Comparison of ENCODE assay signal across 8 cellular contexts in genomic region chr1:32062867-32063230, GRCh38. TPM values are rescaled to one million over a fixed set of nuclear protein-coding genes. Genes with fewer than 3 reads are reported as not detected.
DNase-seq lines count a peak whose midpoint lies in the region; ATAC-seq and TF ChIP-seq lines count a peak whose summit lies in the region.

No MANE protein-coding gene starts in this region.

- H3K27me3 ChIP-seq in lower lobe of right lung (ENCODE audit: low read depth) = no peaks in the 10 kb centered on the region
- no peaks in the 10 kb centered on the region for H3K27me3 ChIP-seq in transverse colon

- H3K9me3 ChIP-seq in lower lobe of right lung = no peaks in the 10 kb centered on the region
- no peaks in the 10 kb centered on the region for H3K9me3 ChIP-seq in transverse colon
- no peaks in the 10 kb centered on the region for H3K9me3 ChIP-seq in mucosa of descending colon

- H3K36me3 ChIP-seq in lower lobe of right lung (peaks cover 41% of the 10 kb centered on the region), transverse colon (peaks cover 0 to 30% (median 14%) of the 10 kb centered on the region in 4 donors), mucosa of descending colon (ENCODE audit: low read depth) (peaks cover 5% of the 10 kb centered on the region)

- no peaks in the 10 kb centered on the region for H3K9me3 Mint-ChIP-seq in activated naive CD4-positive, alpha-beta T cell treated with anti-CD3 and anti-CD28 coated beads, Interleukin-2, amount 50 U/mL, for 24 hours
- no peaks in the 10 kb centered on the region for H3K9me3 Mint-ChIP-seq in activated naive CD8-positive, alpha-beta T cell treated with anti-CD3 and anti-CD28 coated beads, Interleukin-2, amount 50 U/mL, for 24 hours

- H3K27me3 Mint-ChIP-seq in activated naive CD4-positive, alpha-beta T cell treated with anti-CD3 and anti-CD28 coated beads, Interleukin-2, amount 50 U/mL, for 24 hours = no peaks in the 10 kb centered on the region
- H3K27me3 Mint-ChIP-seq in activated naive CD8-positive, alpha-beta T cell treated with anti-CD3 and anti-CD28 coated beads, Interleukin-2, amount 50 U/mL, for 24 hours = no peaks in the 10 kb centered on the region

- peak overlapping the region; percentile 85 for H3K27ac Mint-ChIP-seq in activated naive CD4-positive, alpha-beta T cell treated with anti-CD3 and anti-CD28 coated beads, Interleukin-2, amount 50 U/mL, for 24 hours
- peak overlapping the region; percentile 65 for H3K27ac Mint-ChIP-seq in activated naive CD8-positive, alpha-beta T cell treated with anti-CD3 and anti-CD28 coated beads, Interleukin-2, amount 50 U/mL, for 24 hours

- no peak for TF ChIP-seq POLR2A in transverse colon (IDR thresholded peaks at IDR 0.05)

- H3K27ac ChIP-seq in lower lobe of right lung (peak overlapping the region; percentile 38), transverse colon (peak overlapping the region; percentile 28 to 58 (median 38))

- no peak for TF ChIP-seq EP300 in transverse colon (IDR thresholded peaks at IDR 0.05; ENCODE audit: low read depth)

- H3K4me1 ChIP-seq in lower lobe of right lung (peaks cover 35% of the 10 kb centered on the region), transverse colon (peaks cover 0 to 27% (median 14%) of the 10 kb centered on the region in 4 donors), mucosa of descending colon (ENCODE audit: low read depth) (peaks cover 6% of the 10 kb centered on the region)

- TF ChIP-seq CTCF in lower lobe of right lung (IDR thresholded peaks at IDR 0.05) (no peak), transverse colon (IDR thresholded peaks at IDR 0.05) (no peak), mucosa of descending colon (IDR thresholded peaks at IDR 0.05) (no peak)

- peaks cover 20% of the 10 kb centered on the region for H3K4me1 Mint-ChIP-seq in activated naive CD4-positive, alpha-beta T cell treated with anti-CD3 and anti-CD28 coated beads, Interleukin-2, amount 50 U/mL, for 24 hours
- H3K4me1 Mint-ChIP-seq in activated naive CD8-positive, alpha-beta T cell treated with anti-CD3 and anti-CD28 coated beads, Interleukin-2, amount 50 U/mL, for 24 hours = peaks cover 8% of the 10 kb centered on the region

- peaks cover 6% of the 10 kb centered on the region for H3K36me3 Mint-ChIP-seq in activated naive CD4-positive, alpha-beta T cell treated with anti-CD3 and anti-CD28 coated beads, Interleukin-2, amount 50 U/mL, for 24 hours
- peaks cover 20% of the 10 kb centered on the region for H3K36me3 Mint-ChIP-seq in activated naive CD8-positive, alpha-beta T cell treated with anti-CD3 and anti-CD28 coated beads, Interleukin-2, amount 50 U/mL, for 24 hours (ENCODE audit: low read depth)

- no peak overlapping the region for H3K4me3 Mint-ChIP-seq in activated naive CD4-positive, alpha-beta T cell treated with anti-CD3 and anti-CD28 coated beads, Interleukin-2, amount 50 U/mL, for 24 hours
- no peak overlapping the region for H3K4me3 Mint-ChIP-seq in activated naive CD8-positive, alpha-beta T cell treated with anti-CD3 and anti-CD28 coated beads, Interleukin-2, amount 50 U/mL, for 24 hours

- in situ Hi-C loops in transverse colon (cut with MboI; ENCODE audit: low pct_ligation_motif_present in 1 of 4, low pct_unique_long_range_greater_than_20kb in 1 of 4, low sequenced_read_pairs in 3 of 4) = no loop called here

- H3K4me3 ChIP-seq in lower lobe of right lung (no peak overlapping the region), transverse colon (no peak overlapping the region), mucosa of descending colon (no peak overlapping the region)

- DNase-seq in activated naive CD4-positive, alpha-beta T cell treated with anti-CD3 and anti-CD28 coated beads, Interleukin-2, amount 50 U/mL, for 16 hours = no peak
- no peak for DNase-seq in activated naive CD8-positive, alpha-beta T cell treated with anti-CD3 and anti-CD28 coated beads, Interleukin-2, amount 50 U/mL, for 24 hours
- DNase-seq in lower lobe of right lung = no peak
- DNase-seq in transverse colon = no peak
- no peak for DNase-seq in left lobe of liver (ENCODE audit: low spot score)
- no peak for DNase-seq in mucosa of descending colon
- no peak for DNase-seq in KG1 (lab: John Stamatoyannopoulos, UW)

- peak; percentile 12 for ATAC-seq in activated naive CD8-positive, alpha-beta T cell treated with anti-CD3 and anti-CD28 coated beads, Interleukin-2, amount 50 U/mL, for 24 hours
- ATAC-seq in lower lobe of right lung (no peak), left lobe of liver (no peak), mucosa of descending colon (no peak)

- WGBS in transverse colon (ENCODE audit: low coverage in 1 of 2), 2 donors = 79 to 80% methylated on average over 1 to 4 of the region's 4 CpGs

- intact Hi-C loops in lower lobe of right lung (cut with DNase I) = no loop called here
- intact Hi-C loops in transverse colon (cut with DNase I; ENCODE audit: low total_unique reads) = loop anchor here (2.0 kb wide), 1 partner anchor 42 kb away; no protein-coding TSS in a partner anchor
- intact Hi-C loops in mucosa of descending colon (cut with DNase I, micrococcal nuclease) = no loop called here

RNA-seq across cellular contexts. Expression of gene TMEM39B, which starts 9.9 kb away (rescaled TPM):
- total RNA-seq in lower lobe of right lung = 15.3 TPM
- 10 to 100 TPM in 1 of 4 donors, 1 to 10 TPM in 3; 2.6 to 35.8 (median 3.5) TPM for total RNA-seq in transverse colon
- total RNA-seq in left lobe of liver = 6.0 TPM
- 10 to 100 TPM in 2 of 3 donors, 1 to 10 TPM in 1; 9.7 to 14.2 (median 12.2) TPM for total RNA-seq in mucosa of descending colon

RNA-seq across cellular contexts. Expression of gene KPNA6, which starts 45.0 kb away (rescaled TPM):
- 57.1 TPM for total RNA-seq in lower lobe of right lung
- total RNA-seq in transverse colon = 10 to 100 TPM; 20.5 to 30.5 (median 25.4) TPM
- 32.2 TPM for total RNA-seq in left lobe of liver
- 10 to 100 TPM; 47.1 to 70.7 (median 50.1) TPM for total RNA-seq in mucosa of descending colon

RNA-seq across cellular contexts. Expression of gene KHDRBS1, which starts 49.2 kb away (rescaled TPM):
- total RNA-seq in lower lobe of right lung (79.5 TPM), transverse colon (10 to 100 TPM; 49.3 to 83.4 (median 57.1) TPM), left lobe of liver (24.1 TPM), mucosa of descending colon (100 to 1,000 TPM in 1 of 3 donors, 10 to 100 TPM in 2; 85.2 to 127 (median 90.5) TPM)
